ENCODE assay signal across 22 cellular contexts in the genomic region with DNA sequence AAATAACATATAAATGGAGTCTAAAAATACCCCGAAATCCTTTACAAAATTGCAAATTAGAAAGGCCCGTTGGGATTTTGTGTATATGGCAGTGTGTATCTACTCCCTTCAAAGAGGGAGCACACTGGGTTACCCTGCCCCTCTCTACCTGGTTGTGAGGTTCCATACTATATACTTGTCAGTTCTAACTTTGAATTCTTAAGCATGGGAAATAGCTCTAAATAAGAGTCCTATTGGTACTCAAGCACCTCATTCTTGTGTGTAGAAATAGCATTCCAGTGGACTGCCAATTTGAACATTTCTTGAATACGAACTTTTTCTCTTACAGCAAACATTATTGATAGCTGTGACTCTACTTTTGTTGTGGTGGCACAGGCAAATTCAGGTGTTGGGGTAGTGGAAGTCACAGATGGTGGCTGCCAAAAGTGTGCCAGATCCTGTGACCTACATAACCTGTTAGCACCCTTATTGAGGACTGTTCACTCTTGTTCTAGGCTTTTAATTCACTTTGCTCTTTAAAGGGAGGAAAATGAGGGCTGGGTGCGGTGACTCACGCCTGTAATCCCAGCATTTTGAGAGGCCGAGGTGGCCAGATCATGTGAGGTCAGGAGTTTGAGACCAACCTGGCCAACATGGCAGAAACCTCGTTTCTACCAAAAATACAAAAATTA. TPM values are rescaled to one million over a fixed set of nuclear protein-coding genes. Genes with fewer than 3 reads are reported as not detected.
DNase-seq lines count a peak whose midpoint lies in the region; ATAC-seq, FAIRE-seq and TF ChIP-seq lines count a peak whose summit lies in the region.
"Had no signal": no experiment of that assay in that cellular context is flagged by ENCODE, and none has a peak within 500 bp of the region (broad histone marks: within the 10 kb centered on the region; RNA-seq: fewer than 3 reads in every experiment).

No MANE protein-coding gene starts in this region.

- no peak overlapping the region for H3K4me3 ChIP-seq in A549
- H3K4me3 ChIP-seq in GM23338: no peak overlapping the region
- no peak overlapping the region for H3K4me3 ChIP-seq in K562
- H3K4me3 ChIP-seq in gastroesophageal sphincter: no peak overlapping the region
- H3K4me3 ChIP-seq in MM.1S (ENCODE audit: low read length): no peak overlapping the region
- H3K4me3 ChIP-seq: hepatocyte, spleen had no signal

- H3K27ac Mint-ChIP-seq in GM23338 (peak overlapping the region; percentile 91), neural crest cell (ENCODE audit: unreplicated experiment) (peak overlapping the region; percentile 92)
- H3K27ac Mint-ChIP-seq: activated CD4-positive, alpha-beta memory T cell treated with anti-CD3 and anti-CD28 coated beads, Interleukin-2, amount 10 ng/mL, durations not matched to agents 7 days and 5 days had no signal

- H3K36me3 ChIP-seq in GM23338 (ENCODE audit: insufficient read depth) (no peaks in the 10 kb centered on the region), K562 (ENCODE audit: control insufficient read depth, insufficient read depth, low read length) (peaks cover 57% of the 10 kb centered on the region; the same call in 2 of the 3 replicates), gastroesophageal sphincter (peaks cover 0 to 6% of the 10 kb centered on the region in 2 donors), MM.1S (replicated peaks; ENCODE audit: insufficient read depth, low read length) (no peaks in the 10 kb centered on the region)

- H3K9me1 ChIP-seq in K562 (ENCODE audit: control insufficient read depth, insufficient read depth, low read length): no peaks in the 10 kb centered on the region

- H3K4me1 Mint-ChIP-seq in GM23338 (peaks cover 11% of the 10 kb centered on the region; the same call in 2 of the 3 replicates), neural crest cell (peaks cover 16% of the 10 kb centered on the region)

- H3K9me3 ChIP-seq in A549: no peaks in the 10 kb centered on the region
- no peaks in the 10 kb centered on the region for H3K9me3 ChIP-seq in K562 (replicated peaks; ENCODE audit: control insufficient read depth, insufficient read depth, low read depth, low read length)
- H3K9me3 ChIP-seq in gastroesophageal sphincter: no peaks in the 10 kb centered on the region
- no peaks in the 10 kb centered on the region for H3K9me3 ChIP-seq in MM.1S (replicated peaks; ENCODE audit: insufficient read depth, low read length)
- H3K9me3 ChIP-seq: spleen had no signal

- H3K27ac ChIP-seq in A549 (peak overlapping the region in 1 of 2 experiments; percentile 25; a peak in 1 of 6 replicates), GM23338 (ENCODE audit: low read depth) (no peak overlapping the region), K562 (ENCODE audit: extremely low read depth, low read depth, low read length) (peak overlapping the region; percentile 55; the same call in 2 of the 3 replicates), gastroesophageal sphincter (no peak overlapping the region), MM.1S (ENCODE audit: low read length) (no peak overlapping the region)
- H3K27ac ChIP-seq: C4-2B, foreskin keratinocyte, hepatocyte, KMS-11, spleen had no signal

- no peak for TF ChIP-seq POLR2A in A549 (IDR thresholded peaks at IDR 0.05; ENCODE audit: low read length)
- no peak for TF ChIP-seq POLR2A in K562 (conservative IDR thresholded peaks at IDR 0.05)
- TF ChIP-seq POLR2A in gastroesophageal sphincter (IDR thresholded peaks at IDR 0.05): no peak

- H3K4me2 ChIP-seq in A549 (0 out of 3 replicates have a peak overlapping the region, but pooled peaks have one; percentile 36), GM23338 (no peak overlapping the region), K562 (ENCODE audit: insufficient read depth, low read length) (no peak overlapping the region), MM.1S (ENCODE audit: low read depth, low read length) (no peak overlapping the region)
- H3K4me2 ChIP-seq: hepatocyte, KMS-11 had no signal

- FAIRE-seq in A549 (lab: Jason Lieb, UNC): no peak
- peak; percentile 52 for FAIRE-seq in K562 (lab: Jason Lieb, UNC)

- CTCF ChIA-PET in A549 (lab: Yijun Ruan, JAX) (interaction anchor here (0.9 to 4.8 kb wide), 3 partner anchors 8 to 20 kb away, joined by 3 to 25 read pairs (median 8); no protein-coding TSS in a partner anchor), K562 (lab: Yijun Ruan, JAX; ENCODE audit: low intra/inter-chr PET ratio) (no interaction called here)

- H3K9me2 ChIP-seq in GM23338 (ENCODE audit: insufficient read depth) (no peaks in the 10 kb centered on the region), MM.1S (replicated peaks; ENCODE audit: insufficient read depth, low read length) (no peaks in the 10 kb centered on the region)

- H4K20me1 ChIP-seq in GM23338 (replicated peaks; ENCODE audit: insufficient read depth) (no peaks in the 10 kb centered on the region; the same call in 1 of the 2 replicates), K562 (replicated peaks; ENCODE audit: control insufficient read depth, insufficient read depth, low read length) (no peaks in the 10 kb centered on the region; the same call in 1 of the 2 replicates), MM.1S (ENCODE audit: insufficient read depth, low read length) (no peaks in the 10 kb centered on the region)

- intact Hi-C loops in K562 (cut with micrococcal nuclease): no loop called here

- ATAC-seq in A549 (no peak), GM23338 (no peak), K562 (peak; percentile 50), HG02623 (IDR thresholded peaks at IDR 0.05; ENCODE audit: unreplicated experiment) (no peak), gastroesophageal sphincter (no peak)
- ATAC-seq: foreskin keratinocyte, SK-N-SH treated with all-trans-retinoic acid at 6 μM for 48 hours had no signal

- POLR2A ChIA-PET in A549 (lab: Yijun Ruan, JAX): no interaction called here
- POLR2A ChIA-PET in K562 (lab: Yijun Ruan, JAX): interaction anchor here (0.7 to 1.5 kb wide), 2 partner anchors 8 to 739 kb away, joined by 3 to 5 read pairs; no protein-coding TSS in a partner anchor

- no peaks in the 10 kb centered on the region for H3K27me3 ChIP-seq in GM23338 (ENCODE audit: insufficient read depth)
- no peaks in the 10 kb centered on the region for H3K27me3 ChIP-seq in K562 (ENCODE audit: control insufficient read depth in 2 of 2, insufficient read depth in 2 of 2, low read length in 2 of 2)
- H3K27me3 ChIP-seq in gastroesophageal sphincter: no peaks in the 10 kb centered on the region
- no peaks in the 10 kb centered on the region for H3K27me3 ChIP-seq in MM.1S (replicated peaks; ENCODE audit: insufficient read depth, low read length)
- H3K27me3 ChIP-seq: foreskin keratinocyte, hepatocyte, spleen had no signal

- BruUV-seq in K562 (replicated peaks; lab: Mats Ljungman, UMichigan): no TSS peak

- TF ChIP-seq EP300 in A549 (IDR thresholded peaks at IDR 0.05) (no peak), K562 (IDR thresholded peaks at IDR 0.05; ENCODE audit: low read length) (no peak), gastroesophageal sphincter (IDR thresholded peaks at IDR 0.05) (no peak)

- in situ Hi-C loops in K562 (cut with MboI): loop anchor here (10.0 kb wide), 1 partner anchor 145 kb away; no protein-coding TSS in a partner anchor

- no peaks in the 10 kb centered on the region for H3K9me3 Mint-ChIP-seq in GM23338
- no peaks in the 10 kb centered on the region for H3K9me3 Mint-ChIP-seq in neural crest cell
- H3K9me3 Mint-ChIP-seq: activated CD4-positive, alpha-beta memory T cell treated with anti-CD3 and anti-CD28 coated beads, Interleukin-2, amount 10 ng/mL, durations not matched to agents 7 days and 5 days had no signal

- H3K9ac ChIP-seq in K562 (ENCODE audit: insufficient read depth in 1 of 2, low read depth in 2 of 2, low read length in 2 of 2): no peak overlapping the region
- H3K9ac ChIP-seq in MM.1S (ENCODE audit: low read length): no peak overlapping the region
- H3K9ac ChIP-seq: KMS-11 had no signal

- H3K4me1 ChIP-seq in A549 (no peaks in the 10 kb centered on the region), GM23338 (ENCODE audit: insufficient read depth) (no peaks in the 10 kb centered on the region; the same call in 1 of the 2 replicates), K562 (replicated peaks in 1 of 2; ENCODE audit: control insufficient read depth in 2 of 2, insufficient read depth in 2 of 2, low read length in 2 of 2) (peaks cover 0 to 8% of the 10 kb centered on the region in 2 experiments; a peak in 2 of 5 replicates), gastroesophageal sphincter (peaks cover 0 to 13% (median 0%) of the 10 kb centered on the region in 3 donors), MM.1S (ENCODE audit: low read length) (no peaks in the 10 kb centered on the region)
- H3K4me1 ChIP-seq: foreskin keratinocyte, spleen had no signal

- H2AFZ ChIP-seq in GM23338 (no peak overlapping the region), K562 (ENCODE audit: low read depth, low read length) (no peak overlapping the region), MM.1S (ENCODE audit: low read length) (no peak overlapping the region)
- H2AFZ ChIP-seq: hepatocyte had no signal

- H3K27me3 Mint-ChIP-seq in GM23338 (ENCODE audit: insufficient read depth, low read depth, poor library complexity): peaks cover 2% of the 10 kb centered on the region
- H3K27me3 Mint-ChIP-seq in neural crest cell (ENCODE audit: low read depth): no peaks in the 10 kb centered on the region
- H3K27me3 Mint-ChIP-seq: activated CD4-positive, alpha-beta memory T cell treated with anti-CD3 and anti-CD28 coated beads, Interleukin-2, amount 10 ng/mL, durations not matched to agents 7 days and 5 days had no signal

- TF ChIP-seq RAD21 in A549 (conservative IDR thresholded peaks at IDR 0.05 in 1 of 2, IDR thresholded peaks at IDR 0.05 in 1 of 2) (no peak), K562 (CRISPR knock-in tag; conservative IDR thresholded peaks at IDR 0.05 in 1 of 2, IDR thresholded peaks at IDR 0.05 in 1 of 2) (no peak)

- H3F3A ChIP-seq in GM23338 (replicated peaks; ENCODE audit: low read depth) (no peaks in the 10 kb centered on the region), MM.1S (ENCODE audit: insufficient read depth, low read length) (no peaks in the 10 kb centered on the region)

- H3K4me3 Mint-ChIP-seq in GM23338 (no peak overlapping the region), neural crest cell (peak overlapping the region; percentile 44)
- H3K4me3 Mint-ChIP-seq: activated CD4-positive, alpha-beta memory T cell treated with anti-CD3 and anti-CD28 coated beads, Interleukin-2, amount 10 ng/mL, durations not matched to agents 7 days and 5 days had no signal

- DNase-seq in A549 (ENCODE audit: low read depth in 1 of 2, low spot score in 1 of 2) (no peak), GM23338 (ENCODE audit: low spot score) (no peak), K562 (ENCODE audit: extremely low read depth in 1 of 4, low spot score in 3 of 4) (peak in 1 of 4 experiments; percentile 4), neural crest cell (ENCODE audit: low read depth, low spot score) (no peak), MM.1S (no peak)
- no peak for DNase-seq in activated CD8-positive, alpha-beta memory T cell treated with anti-CD3 and anti-CD28 coated beads for 24 hours
- DNase-seq: activated CD4-positive, alpha-beta memory T cell treated with anti-CD3 and anti-CD28 coated beads, Interleukin-2, amount 10 ng/mL, durations not matched to agents 7 days and 5 days; activated T-cell treated with anti-CD3 and anti-CD28 coated beads, Interleukin-2, amount 50 U/mL, for 48 hours; foreskin keratinocyte; NCI-H1694 treated with DMSO at 0.1 percent for 48 hours; NCI-H526 treated with DMSO at 0.1 percent for 48 hours; occipital lobe; spleen; stimulated activated CD4-positive, alpha-beta T cell treated with anti-CD3 and anti-CD28 coated beads, Interleukin-4, amount 100 ng/mL, for 4 hours had no signal

- no peaks in the 10 kb centered on the region for H3K36me3 Mint-ChIP-seq in GM23338 (ENCODE audit: low read depth)
- H3K36me3 Mint-ChIP-seq in neural crest cell (ENCODE audit: low read depth): no peaks in the 10 kb centered on the region

- H3K79me2 ChIP-seq in GM23338 (replicated peaks; ENCODE audit: insufficient read depth) (no peaks in the 10 kb centered on the region), K562 (ENCODE audit: control insufficient read depth, insufficient read depth, low read length) (peaks cover 34% of the 10 kb centered on the region), MM.1S (ENCODE audit: low read length) (no peaks in the 10 kb centered on the region)
- H3K79me2 ChIP-seq: hepatocyte had no signal

- TF ChIP-seq CTCF in A549 (IDR thresholded peaks at IDR 0.05) (no peak), GM23338 (conservative IDR thresholded peaks at IDR 0.05; ENCODE audit: low read depth in 2 of 2) (no peak), K562 (IDR thresholded peaks at IDR 0.05 in 2 of 3, conservative IDR thresholded peaks at IDR 0.05 in 1 of 3; ENCODE audit: insufficient read depth in 2 of 3, low read depth in 1 of 3, low read length in 3 of 3) (no peak), neural crest cell (conservative IDR thresholded peaks at IDR 0.05) (no peak), gastroesophageal sphincter (IDR thresholded peaks at IDR 0.05) (no peak), MM.1S (IDR thresholded peaks at IDR 0.05; ENCODE audit: low read length) (no peak)

- 84% methylated on average over 7 of the region's 7 CpGs for WGBS in A549 (ENCODE audit: missing lambda C conversion rate)
- 63% methylated on average over 7 of the region's 7 CpGs for WGBS in K562 (ENCODE audit: insufficient coverage, low coverage, missing lambda C conversion rate)
- WGBS in gastroesophageal sphincter (ENCODE audit: low coverage in 1 of 2), 2 donors: 78 to 84% methylated on average over 3 to 4 of the region's 7 CpGs

RNA-seq across cellular contexts. Expression of a gene that starts 16.1 kb away (rescaled TPM):
- polyA plus RNA-seq in A549 (2011; rRNA removed): 0.04 and 0.08 TPM in 2 replicates
- polyA plus RNA-seq in A549 (2012; cell fraction: cytosol; rRNA removed): 0.05 and 0.08 TPM in 2 replicates
- 0.26 and 0.32 TPM in 2 replicates for polyA plus RNA-seq in A549 (2012; cell fraction: nucleus; rRNA removed)
- polyA plus RNA-seq in A549 (2017; fragmentation: RNase III; extraction: RNeasy Plus Mini Kit Qiagen cat#74134 plus additional on column Dnase treatment): 0.07 to 0.10 TPM (median 0.09 TPM) in 3 replicates
- polyA minus RNA-seq in A549 (2011; rRNA and poly(A)+ RNA removed): 0.19 and 0.33 TPM in 2 replicates
- total RNA-seq in GM23338 (2014; rRNA removed; shearing (Covaris generic)): 42.7 and 44.0 TPM in 2 replicates
- polyA plus RNA-seq in GM23338 (2016; fragmentation: Nextera tagmentation; extraction: Ambion mirVana): 16.2 TPM in 2 replicates
- total RNA-seq in K562 (2011; cell fraction: chromatin; rRNA removed; ENCODE audit: low replicate concordance): 0.39 TPM in 1 of 2 replicates, not detected in the other
- total RNA-seq in K562 (2011; cell fraction: nucleolus; rRNA removed): not detected in 2 replicates
- not detected in 2 replicates for total RNA-seq in K562 (2011; cell fraction: nucleoplasm; rRNA removed)
- 0.05 TPM in 1 of 2 replicates, not detected in the other for total RNA-seq in K562 (2014; rRNA removed)
- total RNA-seq in K562 (2014; rRNA removed; fragmentation: Illumina TruSeq; extraction: Trizol): not detected in 2 replicates
- not detected in 2 replicates for total RNA-seq in K562 (2015; rRNA removed; fragmentation: Illumina TruSeq; extraction: Trizol)
- total RNA-seq in K562 (2021): 0.07 and 0.36 TPM in 2 replicates
- 0.09 TPM in 1 of 2 replicates, not detected in the other for polyA plus RNA-seq in K562 (2011; rRNA removed)
- not detected in 2 replicates for polyA plus RNA-seq in K562 (2011; cell fraction: cytosol; rRNA removed)
- 0.07 TPM in 1 of 2 replicates, not detected in the other for polyA plus RNA-seq in K562 (2011; cell fraction: nucleus; rRNA removed)
- polyA plus RNA-seq in K562 (2012): 0.17 and 0.39 TPM in 2 replicates
- not detected in 2 replicates for polyA plus RNA-seq in K562 (2014; fragmentation: Illumina TruSeq; extraction: Trizol)
- under 1 TPM in 1 of 2 experiments, not detected in 1; 0.15 TPM for polyA plus RNA-seq in K562 (2014; fragmentation: Nextera tagmentation; extraction: Ambion mirVana)
- not detected in 2 replicates for polyA plus RNA-seq in K562 (2014; rRNA removed)
- polyA minus RNA-seq in K562 (2011; rRNA and poly(A)+ RNA removed): not detected in 2 replicates
- 1.3 TPM in 1 of 2 replicates, not detected in the other for polyA minus RNA-seq in K562 (2011; cell fraction: cytosol; rRNA and poly(A)+ RNA removed)
- polyA minus RNA-seq in K562 (2011; cell fraction: nucleus; rRNA and poly(A)+ RNA removed): 0.27 TPM in 1 of 2 replicates, not detected in the other
- 0.09 and 0.23 TPM in 2 replicates for total RNA-seq in neural crest cell
- total RNA-seq in gastroesophageal sphincter: 1 to 10 TPM in 1 of 4 donors, under 1 TPM in 1, not detected in 2; 0.13 to 2.9 TPM
- total RNA-seq: activated CD4-positive, alpha-beta memory T cell treated with anti-CD3 and anti-CD28 coated beads, Interleukin-2, amount 10 ng/mL, durations not matched to agents 7 days and 5 days; cerebellum; H4; occipital lobe had no signal

RNA-seq across cellular contexts. Expression of a gene that starts 25.3 kb away (rescaled TPM):
- polyA plus RNA-seq in A549 (2011; rRNA removed) (4.8 and 5.7 TPM in 2 replicates), A549 (2017; fragmentation: RNase III; extraction: RNeasy Plus Mini Kit Qiagen cat#74134 plus additional on column Dnase treatment) (7.5 to 8.7 TPM (median 7.7 TPM) in 3 replicates), GM23338 (2016; fragmentation: Nextera tagmentation; extraction: Ambion mirVana) (3.1 TPM in 2 replicates), K562 (2011; rRNA removed) (7.6 and 11.8 TPM in 2 replicates), K562 (2014; fragmentation: Illumina TruSeq; extraction: Trizol) (4.0 and 5.9 TPM in 2 replicates), K562 (2014; fragmentation: Nextera tagmentation; extraction: Ambion mirVana) (1 to 10 TPM in 1 of 2 experiments, under 1 TPM in 1; 0.42 to 1.1 TPM), K562 (2014; rRNA removed) (6.1 and 6.6 TPM in 2 replicates)
- polyA plus RNA-seq in A549 (2012; cell fraction: cytosol; rRNA removed): 6.9 and 8.6 TPM in 2 replicates
- polyA plus RNA-seq in A549 (2012; cell fraction: nucleus; rRNA removed): 17.3 and 18.5 TPM in 2 replicates
- 4.3 and 5.6 TPM in 2 replicates for polyA minus RNA-seq in A549 (2011; rRNA and poly(A)+ RNA removed)
- total RNA-seq in GM23338 (2014; rRNA removed; shearing (Covaris generic)): 14.8 and 14.9 TPM in 2 replicates
- total RNA-seq in K562 (2011; cell fraction: chromatin; rRNA removed; ENCODE audit: low replicate concordance): 19.2 and 54.6 TPM in 2 replicates
- total RNA-seq in K562 (2011; cell fraction: nucleolus; rRNA removed): 35.1 and 45.2 TPM in 2 replicates
- total RNA-seq in K562 (2011; cell fraction: nucleoplasm; rRNA removed): 25.2 and 30.1 TPM in 2 replicates
- total RNA-seq in K562 (2014; rRNA removed) (7.5 and 8.9 TPM in 2 replicates), K562 (2014; rRNA removed; fragmentation: Illumina TruSeq; extraction: Trizol) (3.1 and 4.6 TPM in 2 replicates), K562 (2015; rRNA removed; fragmentation: Illumina TruSeq; extraction: Trizol) (4.8 and 5.0 TPM in 2 replicates), K562 (2021) (8.6 and 9.1 TPM in 2 replicates), neural crest cell (10.7 and 13.6 TPM in 2 replicates), gastroesophageal sphincter (10 to 100 TPM in 3 of 4 donors, 1 to 10 TPM in 1; 4.5 to 18.0 (median 11.7) TPM)
- 8.9 and 16.0 TPM in 2 replicates for polyA plus RNA-seq in K562 (2011; cell fraction: cytosol; rRNA removed)
- 11.9 and 20.4 TPM in 2 replicates for polyA plus RNA-seq in K562 (2011; cell fraction: nucleus; rRNA removed)
- 7.1 and 14.4 TPM in 2 replicates for polyA plus RNA-seq in K562 (2012)
- 7.5 and 7.6 TPM in 2 replicates for polyA minus RNA-seq in K562 (2011; rRNA and poly(A)+ RNA removed)
- 7.8 and 9.6 TPM in 2 replicates for polyA minus RNA-seq in K562 (2011; cell fraction: cytosol; rRNA and poly(A)+ RNA removed)
- polyA minus RNA-seq in K562 (2011; cell fraction: nucleus; rRNA and poly(A)+ RNA removed): 6.3 and 6.7 TPM in 2 replicates

RNA-seq across cellular contexts. Expression of a gene that starts 44.5 kb away (rescaled TPM):
- polyA plus RNA-seq in A549 (2011; rRNA removed) (32.9 and 45.3 TPM in 2 replicates), A549 (2017; fragmentation: RNase III; extraction: RNeasy Plus Mini Kit Qiagen cat#74134 plus additional on column Dnase treatment) (29.1 to 35.9 TPM (median 31.1 TPM) in 3 replicates), GM23338 (2016; fragmentation: Nextera tagmentation; extraction: Ambion mirVana) (15.0 and 16.6 TPM in 2 replicates), K562 (2011; rRNA removed) (55.7 and 60.1 TPM in 2 replicates), K562 (2014; fragmentation: Illumina TruSeq; extraction: Trizol) (51.9 and 53.3 TPM in 2 replicates), K562 (2014; fragmentation: Nextera tagmentation; extraction: Ambion mirVana) (10 to 100 TPM; 12.6 to 12.8 TPM), K562 (2014; rRNA removed) (38.6 and 44.6 TPM in 2 replicates)
- 20.8 and 31.4 TPM in 2 replicates for polyA plus RNA-seq in A549 (2012; cell fraction: cytosol; rRNA removed)
- polyA plus RNA-seq in A549 (2012; cell fraction: nucleus; rRNA removed): 81.4 and 119 TPM in 2 replicates
- 72.8 and 105 TPM in 2 replicates for polyA minus RNA-seq in A549 (2011; rRNA and poly(A)+ RNA removed)
- total RNA-seq in GM23338 (2014; rRNA removed; shearing (Covaris generic)): 19.7 and 30.9 TPM in 2 replicates
- total RNA-seq in K562 (2011; cell fraction: chromatin; rRNA removed; ENCODE audit: low replicate concordance): 281 and 367 TPM in 2 replicates
- total RNA-seq in K562 (2011; cell fraction: nucleolus; rRNA removed): 181 and 198 TPM in 2 replicates
- 210 and 290 TPM in 2 replicates for total RNA-seq in K562 (2011; cell fraction: nucleoplasm; rRNA removed)
- total RNA-seq in K562 (2014; rRNA removed) (18.8 and 26.2 TPM in 2 replicates), K562 (2014; rRNA removed; fragmentation: Illumina TruSeq; extraction: Trizol) (29.8 and 33.6 TPM in 2 replicates), K562 (2015; rRNA removed; fragmentation: Illumina TruSeq; extraction: Trizol) (27.7 and 28.7 TPM in 2 replicates), K562 (2021) (58.0 and 59.8 TPM in 2 replicates), neural crest cell (39.2 and 41.7 TPM in 2 replicates), gastroesophageal sphincter (10 to 100 TPM; 19.1 to 51.5 (median 33.7) TPM)
- 63.4 and 107 TPM in 2 replicates for polyA plus RNA-seq in K562 (2011; cell fraction: cytosol; rRNA removed)
- 196 and 243 TPM in 2 replicates for polyA plus RNA-seq in K562 (2011; cell fraction: nucleus; rRNA removed)
- 24.5 and 25.3 TPM in 2 replicates for polyA plus RNA-seq in K562 (2012)
- 73.8 and 89.0 TPM in 2 replicates for polyA minus RNA-seq in K562 (2011; rRNA and poly(A)+ RNA removed)
- polyA minus RNA-seq in K562 (2011; cell fraction: cytosol; rRNA and poly(A)+ RNA removed): 29.8 and 51.2 TPM in 2 replicates
- polyA minus RNA-seq in K562 (2011; cell fraction: nucleus; rRNA and poly(A)+ RNA removed): 43.2 and 62.4 TPM in 2 replicates

Comparison
In these comparisons a context has a peak if more than half of its experiments do, and no peak if none do; other contexts are left out.
1. RNA of a gene that starts 16.1 kb away (total RNA-seq): 42.7 to 44.0 TPM in GM23338; 0.09 to 0.23 TPM in neural crest cell, 0.13 to 2.9 TPM in gastroesophageal sphincter and 0.05 to 0.39 TPM in K562; every median in the first group is over 10 times any median in the second.